ENCODE assay signal across 23 cellular contexts in genomic region chr19:45446944-45447343, GRCh38. TPM values are rescaled to one million over a fixed set of nuclear protein-coding genes. Genes with fewer than 3 reads are reported as not detected.
DNase-seq lines count a peak whose midpoint lies in the region; ATAC-seq, FAIRE-seq and TF ChIP-seq lines count a peak whose summit lies in the region.
"Had no signal": no experiment of that assay in that cellular context is flagged by ENCODE, and none has a peak within 500 bp of the region (broad histone marks: within the 10 kb centered on the region; RNA-seq: fewer than 3 reads in every experiment).

No MANE protein-coding gene starts in this region.

- peaks cover 32 to 69% (median 64%) of the 10 kb centered on the region in 4 donors for H3K4me1 Mint-ChIP-seq in naive thymus-derived CD8-positive, alpha-beta T cell
- H3K4me1 Mint-ChIP-seq in activated T-helper 17 cell treated with anti-CD3 and anti-CD28 coated beads, Interleukin-2, amount 50 U/mL, for 72 hours, result peaks cover 57% of the 10 kb centered on the region

- no peaks in the 10 kb centered on the region for H3K36me3 Mint-ChIP-seq in naive thymus-derived CD8-positive, alpha-beta T cell
- peaks cover 18% of the 10 kb centered on the region for H3K36me3 Mint-ChIP-seq in activated T-helper 17 cell treated with anti-CD3 and anti-CD28 coated beads, Interleukin-2, amount 50 U/mL, for 72 hours (ENCODE audit: low read depth)

- no peak for TF ChIP-seq RAD21 in HepG2 (CRISPR knock-in tag; IDR thresholded peaks at IDR 0.05)

- FAIRE-seq in HepG2 (lab: Jason Lieb, UNC), result no peak
- FAIRE-seq: frontal cortex, urothelium cell line had no signal

- DNase-seq in HepG2 (ENCODE audit: low spot score) (no peak), right lobe of liver (no peak), epithelial cell of prostate (ENCODE audit: low read depth, low spot score) (peak; percentile 97), vagina (ENCODE audit: extremely low spot score in 2 of 2) (no peak)
- no peak for DNase-seq in naive thymus-derived CD8-positive, alpha-beta T cell
- DNase-seq: activated CD8-positive, alpha-beta memory T cell treated with anti-CD3 and anti-CD28 coated beads, Interleukin-2, amount 50 U/mL, for 4 hours; activated effector memory CD4-positive, alpha-beta T cell treated with Interleukin-2 at 50 U/mL for 16 hours; NCI-H1436 treated with DMSO at 0.1 percent for 48 hours; NCI-H748 treated with DMSO at 0.1 percent for 48 hours; Right ventricle myocardium superior; stimulated activated CD4-positive, alpha-beta T cell treated with anti-CD3 and anti-CD28 coated beads, Interleukin-4, amount 100 ng/mL, for 24 hours; stomach had no signal

- CTCF ChIA-PET in HepG2 (lab: Yijun Ruan, JAX; ENCODE audit: low intra/inter-chr PET ratio, low total read pairs), result interaction anchor here (3.1 kb wide), 1 partner anchor 31 kb away, joined by 9 read pairs; no protein-coding TSS in a partner anchor

- TF ChIP-seq CTCF in HepG2 (CRISPR knock-in tag; IDR thresholded peaks at IDR 0.05) (no peak), right lobe of liver (IDR thresholded peaks at IDR 0.05) (no peak), vagina (IDR thresholded peaks at IDR 0.05) (no peak)

- BruUV-seq in HepG2 (replicated peaks; lab: Mats Ljungman, UMichigan), result no TSS peak

- no peaks in the 10 kb centered on the region for H3K79me2 ChIP-seq in HepG2 (ENCODE audit: insufficient read depth, low read length)

- H3K36me3 ChIP-seq in HepG2 (replicated peaks in 1 of 2; ENCODE audit: control insufficient read depth in 1 of 2, insufficient read depth in 2 of 2, low read length in 2 of 2), result no peaks in the 10 kb centered on the region
- H3K36me3 ChIP-seq in right lobe of liver, result no peaks in the 10 kb centered on the region
- no peaks in the 10 kb centered on the region for H3K36me3 ChIP-seq in vagina
- H3K36me3 ChIP-seq: stomach had no signal

- H3K27me3 ChIP-seq in HepG2 (ENCODE audit: control insufficient read depth in 1 of 2, insufficient read depth in 2 of 2, low read length in 2 of 2) (peaks cover 0 to 8% of the 10 kb centered on the region in 2 experiments; a peak in 3 of 5 replicates), right lobe of liver (no peaks in the 10 kb centered on the region), vagina (no peaks in the 10 kb centered on the region)
- H3K27me3 ChIP-seq: stomach had no signal

- H3K9me3 Mint-ChIP-seq in naive thymus-derived CD8-positive, alpha-beta T cell, result peaks cover 0 to 2% (median 0%) of the 10 kb centered on the region in 9 donors
- H3K9me3 Mint-ChIP-seq in activated T-helper 17 cell treated with anti-CD3 and anti-CD28 coated beads, Interleukin-2, amount 50 U/mL, for 72 hours, result no peaks in the 10 kb centered on the region
- H3K9me3 Mint-ChIP-seq: memory B cell had no signal

- H3K9me3 ChIP-seq in HepG2 (ENCODE audit: low read length), result no peaks in the 10 kb centered on the region
- no peaks in the 10 kb centered on the region for H3K9me3 ChIP-seq in right lobe of liver
- H3K9me3 ChIP-seq in vagina, result no peaks in the 10 kb centered on the region
- H3K9me3 ChIP-seq: stomach had no signal

- no peak overlapping the region for H3K9ac ChIP-seq in HepG2 (ENCODE audit: insufficient read depth, low read depth, low read length)

- no peak for ATAC-seq in HepG2
- no peak for ATAC-seq in right lobe of liver
- ATAC-seq in naive thymus-derived CD8-positive, alpha-beta T cell, result no peak
- no peak for ATAC-seq in GM18502 (IDR thresholded peaks at IDR 0.05; ENCODE audit: poor library complexity, unreplicated experiment)
- no peak for ATAC-seq in HG03469 (IDR thresholded peaks at IDR 0.05; ENCODE audit: unreplicated experiment)
- no peak for ATAC-seq in activated T-helper 17 cell treated with anti-CD3 and anti-CD28 coated beads, Interleukin-2, amount 50 U/mL, for 72 hours (replicated peaks)
- ATAC-seq: HCT116 had no signal

- no peak overlapping the region for H2AFZ ChIP-seq in HepG2 (ENCODE audit: low read length)

- H3K27ac Mint-ChIP-seq in naive thymus-derived CD8-positive, alpha-beta T cell, result peak overlapping the region in 6 of 10 donors; percentile 21 to 87 (median 54)
- H3K27ac Mint-ChIP-seq in activated T-helper 17 cell treated with anti-CD3 and anti-CD28 coated beads, Interleukin-2, amount 50 U/mL, for 72 hours, result no peak overlapping the region

- H3K4me3 ChIP-seq in HepG2 (replicated peaks in 1 of 3; ENCODE audit: insufficient read depth in 1 of 3, low read depth in 2 of 3, low read length in 3 of 3) (no peak overlapping the region), right lobe of liver (no peak overlapping the region), vagina (no peak overlapping the region)
- H3K4me3 ChIP-seq: coronary artery, stomach had no signal

- no peak overlapping the region for H3K4me3 Mint-ChIP-seq in naive thymus-derived CD8-positive, alpha-beta T cell
- no peak overlapping the region for H3K4me3 Mint-ChIP-seq in activated T-helper 17 cell treated with anti-CD3 and anti-CD28 coated beads, Interleukin-2, amount 50 U/mL, for 72 hours
- H3K4me3 Mint-ChIP-seq: memory B cell had no signal

- in situ Hi-C loops in HepG2 (cut with HindIII; ENCODE audit: extremely low pct_ligation_motif_present, low pct_unique_long_range_greater_than_20kb), result no loop called here

- H3K4me1 ChIP-seq in HepG2 (ENCODE audit: insufficient read depth, low read length) (peaks cover 82% of the 10 kb centered on the region), right lobe of liver (peaks cover 0 to 13% (median 8%) of the 10 kb centered on the region in 4 donors), vagina (peaks cover 73% of the 10 kb centered on the region)

- TF ChIP-seq POLR2A in HepG2 (IDR thresholded peaks at IDR 0.05; ENCODE audit: insufficient read depth in 1 of 2, low read depth in 2 of 2, low read length in 2 of 2) (no peak), right lobe of liver (IDR thresholded peaks at IDR 0.05) (no peak), vagina (IDR thresholded peaks at IDR 0.05) (no peak)

- H3K27ac ChIP-seq in HepG2 (ENCODE audit: extremely low read length, insufficient read depth, low read length) (no peak overlapping the region), right lobe of liver (no peak overlapping the region), epithelial cell of prostate (peak overlapping the region; percentile 96), vagina (peak overlapping the region; percentile 82)
- H3K27ac ChIP-seq: coronary artery had no signal

- WGBS in HepG2 (ENCODE audit: low lambda C conversion rate), result 52% methylated on average over 7 of the region's 7 CpGs
- 85% methylated on average over 3 of the region's 7 CpGs for WGBS in right lobe of liver (ENCODE audit: insufficient coverage, low coverage, low lambda C conversion rate, missing lambda C conversion rate)

- POLR2A ChIA-PET in HepG2 (lab: Yijun Ruan, JAX), result no interaction called here
- POLR2A ChIA-PET in naive thymus-derived CD8-positive, alpha-beta T cell (lab: Charles Lee), result interaction anchor here (2.1 kb wide), 1 partner anchor 31 kb away, joined by 4 read pairs; no protein-coding TSS in a partner anchor

- TF ChIP-seq EP300 in HepG2 (IDR thresholded peaks at IDR 0.05; ENCODE audit: low read depth in 2 of 2, low read length in 2 of 2) (no peak), HepG2 (CRISPR knock-in tag; IDR thresholded peaks at IDR 0.05; ENCODE audit: borderline replicate concordance) (no peak)

- intact Hi-C loops in HepG2 (cut with micrococcal nuclease; ENCODE audit: unreplicated experiment) (no loop called here), right lobe of liver (cut with DNase I) (no loop called here), vagina (cut with DNase I) (no loop called here)

- peaks cover 0 to 4% (median 0%) of the 10 kb centered on the region in 5 donors for H3K27me3 Mint-ChIP-seq in naive thymus-derived CD8-positive, alpha-beta T cell
- no peaks in the 10 kb centered on the region for H3K27me3 Mint-ChIP-seq in activated T-helper 17 cell treated with anti-CD3 and anti-CD28 coated beads, Interleukin-2, amount 50 U/mL, for 72 hours
- H3K27me3 Mint-ChIP-seq: memory B cell, progenitor cell of endocrine pancreas had no signal

- no peaks in the 10 kb centered on the region for H4K20me1 ChIP-seq in HepG2 (ENCODE audit: insufficient read depth, low read length)

- peak overlapping the region; percentile 26; the same call in 1 of the 2 replicates for H3K4me2 ChIP-seq in HepG2 (ENCODE audit: low read depth, low read length)

RNA-seq across cellular contexts. Expression of gene FOSB, which starts 20.9 kb away (rescaled TPM):
- total RNA-seq in HepG2 (2016; rRNA removed; fragmentation: Illumina TruSeq; extraction: Trizol) (0.21 and 6.0 TPM in 2 replicates), right lobe of liver (1 to 10 TPM in 1 of 6 experiments, under 1 TPM in 5; 0.19 to 1.2 (median 0.44) TPM), vagina (20.6 TPM)
- total RNA-seq in HepG2 (2016; cell fraction: cytosol; rRNA removed; fragmentation: Illumina TruSeq; extraction: Trizol; ENCODE audit: low read depth), result 0.79 and 0.91 TPM in 2 replicates
- 0.37 and 5.7 TPM in 2 replicates for total RNA-seq in HepG2 (2016; cell fraction: insoluble cytoplasmic fraction; rRNA removed; fragmentation: Illumina TruSeq; extraction: Trizol)
- 0.93 and 1.2 TPM in 2 replicates for total RNA-seq in HepG2 (2016; cell fraction: membrane; rRNA removed; fragmentation: Illumina TruSeq; extraction: Trizol)
- 17.8 and 18.2 TPM in 2 replicates for total RNA-seq in HepG2 (2016; cell fraction: nucleus; rRNA removed; fragmentation: Illumina TruSeq; extraction: Trizol)
- polyA plus RNA-seq in HepG2 (2011; rRNA removed), result 2.8 TPM in 2 replicates
- polyA plus RNA-seq in HepG2 (2011; cell fraction: cytosol; rRNA removed), result 0.67 and 0.69 TPM in 2 replicates
- 23.1 and 35.9 TPM in 2 replicates for polyA plus RNA-seq in HepG2 (2011; cell fraction: nucleus; rRNA removed)
- polyA plus RNA-seq in HepG2 (2012), result 0.51 and 1.1 TPM in 2 replicates
- polyA plus RNA-seq in HepG2 (2016; cell fraction: cytosol; fragmentation: Illumina TruSeq; extraction: Trizol; ENCODE audit: low read depth), result not detected in 2 replicates
- polyA plus RNA-seq in HepG2 (2016; cell fraction: insoluble cytoplasmic fraction; fragmentation: Illumina TruSeq; extraction: Trizol; ENCODE audit: low read depth), result 0.35 and 0.74 TPM in 2 replicates
- polyA plus RNA-seq in HepG2 (2016; cell fraction: membrane; fragmentation: Illumina TruSeq; extraction: Trizol; ENCODE audit: low read depth), result 0.17 and 0.41 TPM in 2 replicates
- 17.9 and 36.0 TPM in 2 replicates for polyA plus RNA-seq in HepG2 (2016; cell fraction: nucleus; fragmentation: Illumina TruSeq; extraction: Trizol; ENCODE audit: insufficient read depth, low read depth)
- 16.2 and 24.3 TPM in 2 replicates for polyA minus RNA-seq in HepG2 (2011; rRNA and poly(A)+ RNA removed; ENCODE audit: low replicate concordance)
- polyA minus RNA-seq in HepG2 (2011; cell fraction: cytosol; rRNA and poly(A)+ RNA removed), result 1.5 and 2.2 TPM in 2 replicates
- 32.3 and 48.2 TPM in 2 replicates for polyA minus RNA-seq in HepG2 (2011; cell fraction: nucleus; rRNA and poly(A)+ RNA removed)
- 1 to 10 TPM; 3.5 TPM for total RNA-seq in naive thymus-derived CD8-positive, alpha-beta T cell
- 10 to 100 TPM; 10.2 to 11.4 (median 11.0) TPM for polyA plus RNA-seq in naive thymus-derived CD8-positive, alpha-beta T cell
- 10 to 100 TPM; 20.7 to 39.2 TPM for total RNA-seq in activated T-helper 17 cell treated with anti-CD3 and anti-CD28 coated beads, Interleukin-2, amount 50 U/mL, for 72 hours
- total RNA-seq: A172 had no signal

RNA-seq across cellular contexts. Expression of gene ERCC1, which starts 23.2 kb away (rescaled TPM):
- total RNA-seq in HepG2 (2016; rRNA removed; fragmentation: Illumina TruSeq; extraction: Trizol), result 39.3 and 40.0 TPM in 2 replicates
- 45.6 and 63.1 TPM in 2 replicates for total RNA-seq in HepG2 (2016; cell fraction: cytosol; rRNA removed; fragmentation: Illumina TruSeq; extraction: Trizol; ENCODE audit: low read depth)
- 33.8 and 46.8 TPM in 2 replicates for total RNA-seq in HepG2 (2016; cell fraction: insoluble cytoplasmic fraction; rRNA removed; fragmentation: Illumina TruSeq; extraction: Trizol)
- 47.2 and 50.6 TPM in 2 replicates for total RNA-seq in HepG2 (2016; cell fraction: membrane; rRNA removed; fragmentation: Illumina TruSeq; extraction: Trizol)
- 15.5 and 16.4 TPM in 2 replicates for total RNA-seq in HepG2 (2016; cell fraction: nucleus; rRNA removed; fragmentation: Illumina TruSeq; extraction: Trizol)
- 66.4 and 76.6 TPM in 2 replicates for polyA plus RNA-seq in HepG2 (2011; rRNA removed)
- 48.2 and 78.5 TPM in 2 replicates for polyA plus RNA-seq in HepG2 (2011; cell fraction: cytosol; rRNA removed)
- 84.4 and 86.6 TPM in 2 replicates for polyA plus RNA-seq in HepG2 (2011; cell fraction: nucleus; rRNA removed)
- 38.8 and 40.5 TPM in 2 replicates for polyA plus RNA-seq in HepG2 (2012)
- 57.8 and 73.2 TPM in 2 replicates for polyA plus RNA-seq in HepG2 (2016; cell fraction: cytosol; fragmentation: Illumina TruSeq; extraction: Trizol; ENCODE audit: low read depth)
- 53.9 and 54.0 TPM in 2 replicates for polyA plus RNA-seq in HepG2 (2016; cell fraction: insoluble cytoplasmic fraction; fragmentation: Illumina TruSeq; extraction: Trizol; ENCODE audit: low read depth)
- polyA plus RNA-seq in HepG2 (2016; cell fraction: membrane; fragmentation: Illumina TruSeq; extraction: Trizol; ENCODE audit: low read depth), result 53.9 and 61.0 TPM in 2 replicates
- polyA plus RNA-seq in HepG2 (2016; cell fraction: nucleus; fragmentation: Illumina TruSeq; extraction: Trizol; ENCODE audit: insufficient read depth, low read depth), result 40.4 and 44.1 TPM in 2 replicates
- polyA minus RNA-seq in HepG2 (2011; rRNA and poly(A)+ RNA removed; ENCODE audit: low replicate concordance), result 68.2 and 77.1 TPM in 2 replicates
- 28.0 and 42.8 TPM in 2 replicates for polyA minus RNA-seq in HepG2 (2011; cell fraction: cytosol; rRNA and poly(A)+ RNA removed)
- polyA minus RNA-seq in HepG2 (2011; cell fraction: nucleus; rRNA and poly(A)+ RNA removed), result 23.7 and 24.2 TPM in 2 replicates
- 10 to 100 TPM; 19.2 to 29.4 (median 22.6) TPM for total RNA-seq in right lobe of liver
- total RNA-seq in naive thymus-derived CD8-positive, alpha-beta T cell, result 10 to 100 TPM; 59.2 to 61.0 TPM
- 10 to 100 TPM; 32.2 to 38.6 (median 33.7) TPM for polyA plus RNA-seq in naive thymus-derived CD8-positive, alpha-beta T cell
- 123 TPM for total RNA-seq in vagina
- 10 to 100 TPM; 27.6 to 33.2 TPM for total RNA-seq in activated T-helper 17 cell treated with anti-CD3 and anti-CD28 coated beads, Interleukin-2, amount 50 U/mL, for 72 hours

RNA-seq across cellular contexts. Expression of gene POLR1G, which starts 40.5 kb away (rescaled TPM):
- total RNA-seq in HepG2 (2016; rRNA removed; fragmentation: Illumina TruSeq; extraction: Trizol) (20.8 and 23.3 TPM in 2 replicates), right lobe of liver (1 to 10 TPM; 1.3 to 4.5 (median 3.2) TPM), vagina (2.2 TPM)
- total RNA-seq in HepG2 (2016; cell fraction: cytosol; rRNA removed; fragmentation: Illumina TruSeq; extraction: Trizol; ENCODE audit: low read depth), result 2.6 TPM in 2 replicates
- 19.8 and 20.1 TPM in 2 replicates for total RNA-seq in HepG2 (2016; cell fraction: insoluble cytoplasmic fraction; rRNA removed; fragmentation: Illumina TruSeq; extraction: Trizol)
- 7.7 and 8.2 TPM in 2 replicates for total RNA-seq in HepG2 (2016; cell fraction: membrane; rRNA removed; fragmentation: Illumina TruSeq; extraction: Trizol)
- total RNA-seq in HepG2 (2016; cell fraction: nucleus; rRNA removed; fragmentation: Illumina TruSeq; extraction: Trizol), result 9.2 and 11.6 TPM in 2 replicates
- 3.5 and 4.3 TPM in 2 replicates for polyA plus RNA-seq in HepG2 (2011; rRNA removed)
- polyA plus RNA-seq in HepG2 (2011; cell fraction: cytosol; rRNA removed), result 2.5 and 3.4 TPM in 2 replicates
- 2.3 and 2.6 TPM in 2 replicates for polyA plus RNA-seq in HepG2 (2011; cell fraction: nucleus; rRNA removed)
- 3.3 and 3.7 TPM in 2 replicates for polyA plus RNA-seq in HepG2 (2012)
- 1.6 and 1.7 TPM in 2 replicates for polyA plus RNA-seq in HepG2 (2016; cell fraction: cytosol; fragmentation: Illumina TruSeq; extraction: Trizol; ENCODE audit: low read depth)
- polyA plus RNA-seq in HepG2 (2016; cell fraction: insoluble cytoplasmic fraction; fragmentation: Illumina TruSeq; extraction: Trizol; ENCODE audit: low read depth), result 21.9 and 22.7 TPM in 2 replicates
- 5.1 and 5.5 TPM in 2 replicates for polyA plus RNA-seq in HepG2 (2016; cell fraction: membrane; fragmentation: Illumina TruSeq; extraction: Trizol; ENCODE audit: low read depth)
- 16.0 and 16.6 TPM in 2 replicates for polyA plus RNA-seq in HepG2 (2016; cell fraction: nucleus; fragmentation: Illumina TruSeq; extraction: Trizol; ENCODE audit: insufficient read depth, low read depth)
- 4.8 and 9.0 TPM in 2 replicates for polyA minus RNA-seq in HepG2 (2011; rRNA and poly(A)+ RNA removed; ENCODE audit: low replicate concordance)
- polyA minus RNA-seq in HepG2 (2011; cell fraction: cytosol; rRNA and poly(A)+ RNA removed), result 4.7 and 6.7 TPM in 2 replicates
- 1.7 and 1.9 TPM in 2 replicates for polyA minus RNA-seq in HepG2 (2011; cell fraction: nucleus; rRNA and poly(A)+ RNA removed)
- 1 to 10 TPM; 3.3 to 3.4 TPM for total RNA-seq in naive thymus-derived CD8-positive, alpha-beta T cell
- polyA plus RNA-seq in naive thymus-derived CD8-positive, alpha-beta T cell, result 1 to 10 TPM; 2.4 to 7.4 (median 4.4) TPM
- total RNA-seq in activated T-helper 17 cell treated with anti-CD3 and anti-CD28 coated beads, Interleukin-2, amount 50 U/mL, for 72 hours, result 10 to 100 TPM; 11.2 to 23.6 TPM

RNA-seq across cellular contexts. Expression of gene PPP1R13L, which starts 42.1 kb away (rescaled TPM):
- total RNA-seq in HepG2 (2016; rRNA removed; fragmentation: Illumina TruSeq; extraction: Trizol) (1.3 and 1.6 TPM in 2 replicates), right lobe of liver (10 to 100 TPM in 4 of 6 experiments, 1 to 10 TPM in 2; 6.9 to 22.9 (median 14.6) TPM), vagina (111 TPM)
- 1.1 TPM in 2 replicates for total RNA-seq in HepG2 (2016; cell fraction: cytosol; rRNA removed; fragmentation: Illumina TruSeq; extraction: Trizol; ENCODE audit: low read depth)
- total RNA-seq in HepG2 (2016; cell fraction: insoluble cytoplasmic fraction; rRNA removed; fragmentation: Illumina TruSeq; extraction: Trizol), result 1.5 and 1.9 TPM in 2 replicates
- total RNA-seq in HepG2 (2016; cell fraction: membrane; rRNA removed; fragmentation: Illumina TruSeq; extraction: Trizol), result 2.2 and 2.4 TPM in 2 replicates
- total RNA-seq in HepG2 (2016; cell fraction: nucleus; rRNA removed; fragmentation: Illumina TruSeq; extraction: Trizol), result 3.1 and 3.3 TPM in 2 replicates
- polyA plus RNA-seq in HepG2 (2011; rRNA removed), result 6.6 and 8.8 TPM in 2 replicates
- 3.8 and 5.5 TPM in 2 replicates for polyA plus RNA-seq in HepG2 (2011; cell fraction: cytosol; rRNA removed)
- 38.9 and 47.2 TPM in 2 replicates for polyA plus RNA-seq in HepG2 (2011; cell fraction: nucleus; rRNA removed)
- polyA plus RNA-seq in HepG2 (2012), result 18.0 and 19.6 TPM in 2 replicates
- polyA plus RNA-seq in HepG2 (2016; cell fraction: cytosol; fragmentation: Illumina TruSeq; extraction: Trizol; ENCODE audit: low read depth), result 0.78 and 1.1 TPM in 2 replicates
- polyA plus RNA-seq in HepG2 (2016; cell fraction: insoluble cytoplasmic fraction; fragmentation: Illumina TruSeq; extraction: Trizol; ENCODE audit: low read depth), result 3.8 and 3.9 TPM in 2 replicates
- 1.6 and 1.9 TPM in 2 replicates for polyA plus RNA-seq in HepG2 (2016; cell fraction: membrane; fragmentation: Illumina TruSeq; extraction: Trizol; ENCODE audit: low read depth)
- 8.3 and 10.5 TPM in 2 replicates for polyA plus RNA-seq in HepG2 (2016; cell fraction: nucleus; fragmentation: Illumina TruSeq; extraction: Trizol; ENCODE audit: insufficient read depth, low read depth)
- polyA minus RNA-seq in HepG2 (2011; rRNA and poly(A)+ RNA removed; ENCODE audit: low replicate concordance), result 6.9 and 17.3 TPM in 2 replicates
- 13.4 and 14.9 TPM in 2 replicates for polyA minus RNA-seq in HepG2 (2011; cell fraction: cytosol; rRNA and poly(A)+ RNA removed)
- polyA minus RNA-seq in HepG2 (2011; cell fraction: nucleus; rRNA and poly(A)+ RNA removed), result 8.0 and 9.2 TPM in 2 replicates
- total RNA-seq in naive thymus-derived CD8-positive, alpha-beta T cell, result 10 to 100 TPM; 12.4 to 13.2 TPM
- polyA plus RNA-seq in naive thymus-derived CD8-positive, alpha-beta T cell, result 1 to 10 TPM in 2 of 3 donors, under 1 TPM in 1; 0.64 to 2.5 (median 1.2) TPM
- total RNA-seq in activated T-helper 17 cell treated with anti-CD3 and anti-CD28 coated beads, Interleukin-2, amount 50 U/mL, for 72 hours, result 10 to 100 TPM; 21.0 to 66.8 TPM
- polyA plus RNA-seq: neural cell had no signal

RNA-seq across cellular contexts. Expression of gene RTN2, which starts 49.9 kb away (rescaled TPM):
- total RNA-seq in HepG2 (2016; rRNA removed; fragmentation: Illumina TruSeq; extraction: Trizol) (2.1 and 2.9 TPM in 2 replicates), right lobe of liver (1 to 10 TPM; 1.5 to 7.2 (median 2.9) TPM), vagina (13.0 TPM)
- 5.1 and 6.2 TPM in 2 replicates for total RNA-seq in HepG2 (2016; cell fraction: cytosol; rRNA removed; fragmentation: Illumina TruSeq; extraction: Trizol; ENCODE audit: low read depth)
- total RNA-seq in HepG2 (2016; cell fraction: insoluble cytoplasmic fraction; rRNA removed; fragmentation: Illumina TruSeq; extraction: Trizol), result 2.0 and 3.5 TPM in 2 replicates
- total RNA-seq in HepG2 (2016; cell fraction: membrane; rRNA removed; fragmentation: Illumina TruSeq; extraction: Trizol), result 6.2 and 8.3 TPM in 2 replicates
- total RNA-seq in HepG2 (2016; cell fraction: nucleus; rRNA removed; fragmentation: Illumina TruSeq; extraction: Trizol), result 2.3 and 2.8 TPM in 2 replicates
- polyA plus RNA-seq in HepG2 (2011; rRNA removed), result 17.1 and 18.0 TPM in 2 replicates
- 13.2 and 17.0 TPM in 2 replicates for polyA plus RNA-seq in HepG2 (2011; cell fraction: cytosol; rRNA removed)
- 12.6 and 14.7 TPM in 2 replicates for polyA plus RNA-seq in HepG2 (2011; cell fraction: nucleus; rRNA removed)
- 11.2 and 15.2 TPM in 2 replicates for polyA plus RNA-seq in HepG2 (2012)
- polyA plus RNA-seq in HepG2 (2016; cell fraction: cytosol; fragmentation: Illumina TruSeq; extraction: Trizol; ENCODE audit: low read depth), result 8.6 and 9.5 TPM in 2 replicates
- 3.9 and 4.7 TPM in 2 replicates for polyA plus RNA-seq in HepG2 (2016; cell fraction: insoluble cytoplasmic fraction; fragmentation: Illumina TruSeq; extraction: Trizol; ENCODE audit: low read depth)
- 9.5 and 9.7 TPM in 2 replicates for polyA plus RNA-seq in HepG2 (2016; cell fraction: membrane; fragmentation: Illumina TruSeq; extraction: Trizol; ENCODE audit: low read depth)
- polyA plus RNA-seq in HepG2 (2016; cell fraction: nucleus; fragmentation: Illumina TruSeq; extraction: Trizol; ENCODE audit: insufficient read depth, low read depth), result 11.0 and 11.5 TPM in 2 replicates
- 6.0 and 30.0 TPM in 2 replicates for polyA minus RNA-seq in HepG2 (2011; rRNA and poly(A)+ RNA removed; ENCODE audit: low replicate concordance)
- polyA minus RNA-seq in HepG2 (2011; cell fraction: cytosol; rRNA and poly(A)+ RNA removed), result 7.6 and 8.3 TPM in 2 replicates
- polyA minus RNA-seq in HepG2 (2011; cell fraction: nucleus; rRNA and poly(A)+ RNA removed), result 7.1 and 7.6 TPM in 2 replicates
- 1 to 10 TPM; 1.0 to 1.8 TPM for total RNA-seq in naive thymus-derived CD8-positive, alpha-beta T cell
- polyA plus RNA-seq in naive thymus-derived CD8-positive, alpha-beta T cell, result under 1 TPM in 2 of 3 donors, not detected in 1; 0.27 to 0.41 TPM
- 1 to 10 TPM; 5.3 to 8.6 TPM for total RNA-seq in activated T-helper 17 cell treated with anti-CD3 and anti-CD28 coated beads, Interleukin-2, amount 50 U/mL, for 72 hours

Comparison
In these comparisons a context has a peak if more than half of its experiments do, and no peak if none do; other contexts are left out.
1. H3K27ac ChIP-seq: peak in epithelial cell of prostate (single experiment) and vagina (single experiment); none in HepG2 (single experiment) and right lobe of liver (0 of 3).